In the genomic region with DNA sequence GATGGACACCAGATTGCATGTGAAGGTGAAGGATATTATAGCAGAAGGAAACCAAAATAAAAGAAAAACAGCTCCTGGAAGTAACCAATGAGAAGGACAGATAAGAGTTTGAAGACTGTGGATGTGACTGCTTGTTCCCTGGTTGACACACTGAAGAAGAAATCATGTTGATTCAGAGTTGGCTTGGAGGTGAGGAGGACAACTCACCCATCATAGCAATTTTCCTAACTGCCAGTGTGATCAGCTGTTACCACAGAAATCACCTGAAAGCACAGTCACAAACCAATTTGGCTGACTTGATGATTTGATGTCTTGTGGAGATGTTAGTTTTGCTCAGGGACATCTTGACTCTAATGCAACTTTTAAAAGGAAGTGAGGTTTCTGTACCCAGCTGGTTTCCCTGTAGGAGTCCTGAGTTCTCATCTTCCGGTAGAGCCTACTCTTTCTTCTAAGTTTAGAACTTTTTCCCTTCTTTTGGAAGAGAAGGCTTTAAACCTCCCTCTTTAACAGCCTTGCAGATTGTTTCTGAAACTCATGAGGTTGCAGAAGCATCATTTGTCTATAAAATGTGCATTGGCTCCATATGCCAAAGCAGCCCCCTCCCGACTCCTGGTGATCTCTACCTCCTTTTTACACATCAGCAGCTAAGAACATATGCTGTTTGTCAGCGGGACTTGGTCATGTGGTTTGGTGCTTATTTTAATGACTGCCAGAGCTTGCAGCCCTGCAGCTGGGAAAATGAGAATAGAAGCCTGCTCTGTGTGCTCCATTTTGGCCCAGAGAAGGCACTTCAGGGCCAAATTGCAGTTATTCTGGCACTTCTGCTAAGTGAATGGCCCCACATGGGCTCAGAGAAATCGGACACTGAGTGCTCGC, we compare ENCODE assay signal across 9 cellular contexts. TPM values are rescaled to one million over a fixed set of nuclear protein-coding genes. Genes with fewer than 3 reads are reported as not detected.
A peak's percentile ranks its signal among the peaks of the same experiment; 100 is the strongest.
DNase-seq lines count a peak whose midpoint lies in the region; ATAC-seq and TF ChIP-seq lines count a peak whose summit lies in the region.
"Had no signal": no experiment of that assay in that cellular context is flagged by ENCODE, and none has a peak within 500 bp of the region (broad histone marks: within the 10 kb centered on the region; RNA-seq: fewer than 3 reads in every experiment).

No MANE protein-coding gene starts in this region.

- H3K9ac ChIP-seq in KMS-11: peak overlapping the region; percentile 12; the same call in 1 of the 2 replicates

- no peak overlapping the region for H3K4me3 Mint-ChIP-seq in immature natural killer cell

- H3K27ac Mint-ChIP-seq in immature natural killer cell: peak overlapping the region in 4 of 6 donors; percentile 25 to 71 (median 48)

- H3K4me1 ChIP-seq in KMS-11 (ENCODE audit: low read depth, poor library complexity, severe bottlenecking): peaks cover 43% of the 10 kb centered on the region

- no peak overlapping the region for H3K4me3 ChIP-seq in KMS-11 (IDR thresholded peaks at IDR 0.05; ENCODE audit: insufficient read depth, low read depth, low read length)
- H3K4me3 ChIP-seq in skin epidermis: no peak overlapping the region

- H3K4me1 Mint-ChIP-seq in immature natural killer cell: peaks cover 16 to 25% of the 10 kb centered on the region in 2 donors

- no peak for ATAC-seq in GM21528 (IDR thresholded peaks at IDR 0.05; ENCODE audit: low FRiP score, unreplicated experiment)

- H3K36me3 Mint-ChIP-seq in immature natural killer cell: peaks cover 11 to 33% (median 21%) of the 10 kb centered on the region in 3 donors

- H4K20me1 ChIP-seq in KMS-11 (ENCODE audit: insufficient read depth): no peaks in the 10 kb centered on the region

- H3K27me3 ChIP-seq in KMS-11 (ENCODE audit: insufficient read depth, low read depth): no peaks in the 10 kb centered on the region

- H3K79me2 ChIP-seq in KMS-11 (ENCODE audit: insufficient read depth, low read depth): peaks cover 13% of the 10 kb centered on the region; the same call in 1 of the 2 replicates

- no peaks in the 10 kb centered on the region for H3K36me3 ChIP-seq in KMS-11 (ENCODE audit: insufficient read depth)

- no peak for TF ChIP-seq CTCF in KMS-11 (conservative IDR thresholded peaks at IDR 0.05; ENCODE audit: low read depth, low read length)

- peak overlapping the region; percentile 72 for H3K27ac ChIP-seq in KMS-11
- peak overlapping the region in 15 of 21 experiments; percentile 0 to 79 (median 27) for H3K27ac ChIP-seq in skin epidermis

- H2AFZ ChIP-seq in KMS-11 (ENCODE audit: low read depth): no peak overlapping the region

- no peaks in the 10 kb centered on the region for H3K9me3 Mint-ChIP-seq in immature natural killer cell

- peaks cover 0 to 2% (median 2%) of the 10 kb centered on the region in 3 donors for H3K27me3 Mint-ChIP-seq in immature natural killer cell (ENCODE audit: low read depth in 3 of 3)

- peak overlapping the region; percentile 54 for H3K4me2 ChIP-seq in KMS-11

- DNase-seq in astrocyte of the hippocampus (ENCODE audit: low read depth, low spot score): peak; percentile 35
- no peak for DNase-seq in immature natural killer cell
- no peak for DNase-seq in DMS114 treated with DMSO at 0.1 percent for 48 hours (lab: John Stamatoyannopoulos, UW; ENCODE audit: unreplicated experiment)
- no peak for DNase-seq in DMS79 treated with DMSO at 0.1 percent for 48 hours (lab: John Stamatoyannopoulos, UW)
- no peak for DNase-seq in DMS153 (lab: John Stamatoyannopoulos, UW)
- DNase-seq: stimulated activated CD4-positive, alpha-beta T cell treated with anti-CD3 and anti-CD28 coated beads, Interleukin-2, amount 100 ng/mL, for 24 hours had no signal

RNA-seq across cellular contexts. Expression of a gene that starts 10.3 kb away (rescaled TPM):
- 10 to 100 TPM; 12.9 to 22.1 (median 14.0) TPM for polyA plus RNA-seq in immature natural killer cell
